Comparison of ENCODE assay signal across 20 cellular contexts in the genomic region with DNA sequence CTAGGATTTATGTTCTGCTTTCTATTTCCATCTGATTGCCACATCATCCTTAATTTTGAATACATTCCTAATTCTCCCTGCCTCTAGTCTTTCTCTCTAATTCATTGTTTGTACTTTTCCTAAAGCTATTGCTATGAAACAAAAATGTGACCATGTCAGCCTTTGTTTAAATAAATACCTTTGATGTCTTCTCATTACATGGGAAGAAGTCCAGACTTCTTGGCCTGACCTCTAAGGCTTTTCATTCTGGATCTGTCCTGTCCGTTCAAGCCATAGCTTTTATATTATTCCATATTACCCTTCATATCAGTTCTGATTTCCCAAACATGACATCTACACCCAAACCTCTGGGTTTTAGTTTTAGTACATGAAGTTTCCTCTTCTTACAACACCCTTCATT.
A peak's percentile ranks its signal among the peaks of the same experiment; 100 is the strongest.
DNase-seq lines count a peak whose midpoint lies in the region; FAIRE-seq and TF ChIP-seq lines count a peak whose summit lies in the region.
"Had no signal": no experiment of that assay in that cellular context is flagged by ENCODE, and none has a peak within 500 bp of the region (broad histone marks: within the 10 kb centered on the region; RNA-seq: fewer than 3 reads in every experiment).

No MANE protein-coding gene starts in this region.

- H3K4me1 ChIP-seq in endothelial cell of umbilical vein (ENCODE audit: control insufficient read depth, extremely low read depth, insufficient read depth, low read length) (peaks cover 2% of the 10 kb centered on the region), muscle layer of duodenum (ENCODE audit: control insufficient read depth in 1 of 2, insufficient read depth in 2 of 2, low read length in 2 of 2) (peaks cover 0 to 7% of the 10 kb centered on the region in 2 donors)
- H3K4me1 ChIP-seq: testis had no signal

- H2AFZ ChIP-seq in endothelial cell of umbilical vein (ENCODE audit: low read depth, low read length): no peak overlapping the region

- peaks cover 25% of the 10 kb centered on the region for H4K20me1 ChIP-seq in endothelial cell of umbilical vein (replicated peaks; ENCODE audit: control insufficient read depth, extremely low read depth, insufficient read depth, low read length)

- intact Hi-C loops in endothelial cell of umbilical vein (cut with micrococcal nuclease): no loop called here

- dilution Hi-C loops in endothelial cell of umbilical vein (cut with MboI; ENCODE audit: extremely low pct_ligation_motif_present, low sequenced_read_pairs): no loop called here

- TF ChIP-seq POLR2A in endothelial cell of umbilical vein (IDR thresholded peaks at IDR 0.05; ENCODE audit: low read depth, low read length): no peak

- peak; percentile 7 for DNase-seq in BJ (ENCODE audit: low read depth)
- DNase-seq in M059J (ENCODE audit: low read depth): peak; percentile 26
- DNase-seq in endothelial cell of umbilical vein (ENCODE audit: low read depth, low spot score): no peak
- DNase-seq in activated CD4-positive, alpha-beta T cell treated with anti-CD3 and anti-CD28 coated beads, Interleukin-2, amount 50 U/mL, for 1 hour: no peak
- DNase-seq in cerebellar nuclear complex (lab: John Stamatoyannopoulos, UW): no peak
- DNase-seq in foreskin melanocyte: no peak
- DNase-seq: activated CD4-positive, alpha-beta memory T cell treated with anti-CD3 and anti-CD28 coated beads for 36 hours; activated naive CD4-positive, alpha-beta T cell treated with anti-CD3 and anti-CD28 coated beads, Interleukin-2, amount 10 ng/mL, durations not matched to agents 7 days and 5 days; activated T-cell treated with anti-CD3 and anti-CD28 coated beads, Interleukin-2, amount 50 U/mL, for 1 hour; AML-193; Calu3; head of caudate nucleus; NCI-H1105 treated with DMSO at 0.1 percent for 48 hours; NCI-H2081 treated with DMSO at 0.1 percent for 48 hours; NCI-H510A treated with DMSO at 0.1 percent for 48 hours; testis had no signal

- TF ChIP-seq CTCF in BJ (IDR thresholded peaks at IDR 0.05; ENCODE audit: insufficient read depth, low read depth, low read length): no peak
- no peak for TF ChIP-seq CTCF in endothelial cell of umbilical vein (IDR thresholded peaks at IDR 0.05; ENCODE audit: extremely low read depth in 1 of 2, insufficient read depth in 1 of 2, low read depth in 1 of 2, low read length in 2 of 2)

- H3K36me3 ChIP-seq in BJ (ENCODE audit: control insufficient read depth, insufficient read depth, low read length) (no peaks in the 10 kb centered on the region), endothelial cell of umbilical vein (ENCODE audit: control insufficient read depth in 2 of 2, extremely low read depth in 1 of 2, insufficient read depth in 2 of 2, low read length in 2 of 2) (peaks cover 5 to 15% of the 10 kb centered on the region in 2 experiments), muscle layer of duodenum (ENCODE audit: control insufficient read depth in 1 of 2, insufficient read depth in 2 of 2, low read length in 2 of 2) (peaks cover 2 to 7% of the 10 kb centered on the region in 2 donors)

- H3K27ac ChIP-seq in endothelial cell of umbilical vein (ENCODE audit: insufficient read depth, low read depth, low read length) (no peak overlapping the region), muscle layer of duodenum (ENCODE audit: low read length) (peak overlapping the region; percentile 57)
- H3K27ac ChIP-seq: epithelial cell of prostate, testis had no signal

- no peaks in the 10 kb centered on the region for H3K9me1 ChIP-seq in endothelial cell of umbilical vein (replicated peaks; ENCODE audit: control insufficient read depth, extremely low read depth, insufficient read depth, low read length)

- CTCF ChIA-PET in BJ (lab: Yijun Ruan, JAX): interaction anchor here (1.3 kb wide), 1 partner anchor 52 kb away, joined by 3 read pairs; no protein-coding TSS in a partner anchor
- CTCF ChIA-PET in endothelial cell of umbilical vein (lab: Charles Lee): interaction anchor here (1.3 kb wide), 1 partner anchor 9 kb away, joined by 5 read pairs; no protein-coding TSS in a partner anchor

- H3K79me2 ChIP-seq in endothelial cell of umbilical vein (ENCODE audit: control insufficient read depth, insufficient read depth, low read length): peaks cover 99% of the 10 kb centered on the region

- no peak overlapping the region for H3K4me2 ChIP-seq in endothelial cell of umbilical vein (ENCODE audit: insufficient read depth, low read length)

- POLR2A ChIA-PET in BJ (lab: Charles Lee) (no interaction called here), endothelial cell of umbilical vein (lab: Charles Lee) (no interaction called here)

- H3K4me3 ChIP-seq in BJ (ENCODE audit: low read depth, low read length) (no peak overlapping the region), endothelial cell of umbilical vein (replicated peaks in 1 of 3; ENCODE audit: insufficient read depth in 1 of 3, low read depth in 1 of 3, low read length in 3 of 3) (no peak overlapping the region), muscle layer of duodenum (ENCODE audit: low read depth in 1 of 2, low read length in 2 of 2) (no peak overlapping the region)
- H3K4me3 ChIP-seq: testis had no signal

- TSS peak; percentile 4 for BruUV-seq in endothelial cell of umbilical vein (replicated peaks; lab: Mats Ljungman, UMichigan)

- H3K27me3 ChIP-seq in BJ (ENCODE audit: control insufficient read depth, insufficient read depth, low read length): no peaks in the 10 kb centered on the region
- H3K27me3 ChIP-seq in endothelial cell of umbilical vein (ENCODE audit: control insufficient read depth in 2 of 2, insufficient read depth in 2 of 2, low read length in 2 of 2): no peaks in the 10 kb centered on the region
- H3K27me3 ChIP-seq in muscle layer of duodenum (ENCODE audit: low read depth, low read length): no peaks in the 10 kb centered on the region
- H3K27me3 ChIP-seq: testis had no signal

- no peaks in the 10 kb centered on the region for H3K9me3 ChIP-seq in endothelial cell of umbilical vein (replicated peaks; ENCODE audit: control insufficient read depth, insufficient read depth, low read length)
- H3K9me3 ChIP-seq in muscle layer of duodenum (ENCODE audit: control insufficient read depth in 1 of 2, low read length in 2 of 2): no peaks in the 10 kb centered on the region
- H3K9me3 ChIP-seq: testis had no signal

- no peak overlapping the region for H3K9ac ChIP-seq in endothelial cell of umbilical vein (replicated peaks; ENCODE audit: extremely low read depth, insufficient read depth, low read length)

- FAIRE-seq in endothelial cell of umbilical vein (lab: Jason Lieb, UNC): no peak
- FAIRE-seq: H1, HTR-8/SVneo had no signal

TF ChIP-seq in endothelial cell of umbilical vein, 7 proteins besides CTCF, POLR2A, EP300 and RAD21:
- TF ChIP-seq GATA2 (IDR thresholded peaks at IDR 0.05; ENCODE audit: insufficient read depth, insufficient read length, low read depth, low read length) (no peak), MYC (IDR thresholded peaks at IDR 0.05; ENCODE audit: low read depth, low read length) (no peak), EZH2 (IDR thresholded peaks at IDR 0.05; ENCODE audit: borderline replicate concordance, low read depth, low read length, severe bottlenecking) (no peak), POLR2AphosphoS5 (IDR thresholded peaks at IDR 0.05; ENCODE audit: insufficient read depth, low read depth, low read length) (no peak), FOS (IDR thresholded peaks at IDR 0.05; ENCODE audit: borderline replicate concordance, insufficient read depth, low read length) (no peak)
- TF ChIP-seq, protein P1, sequence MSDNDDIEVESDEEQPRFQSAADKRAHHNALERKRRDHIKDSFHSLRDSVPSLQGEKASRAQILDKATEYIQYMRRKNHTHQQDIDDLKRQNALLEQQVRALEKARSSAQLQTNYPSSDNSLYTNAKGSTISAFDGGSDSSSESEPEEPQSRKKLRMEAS (IDR thresholded peaks at IDR 0.05; ENCODE audit: insufficient read depth, insufficient read length): no peak

Comparison
In these comparisons a context has a peak if more than half of its experiments do, and no peak if none do; other contexts are left out.
1. DNase-seq: peak in BJ (single experiment) and M059J (single experiment); none in endothelial cell of umbilical vein (single experiment), activated CD4-positive, alpha-beta T cell treated with anti-CD3 and anti-CD28 coated beads, Interleukin-2, amount 50 U/mL, for 1 hour (single experiment), cerebellar nuclear complex (0 of 2) and foreskin melanocyte (single experiment).